In genomic region chr13:29570058-29570654, GRCh38 we compare ENCODE assay signal across 21 cellular contexts. TPM values are rescaled to one million over a fixed set of nuclear protein-coding genes. Genes with fewer than 3 reads are reported as not detected.
DNase-seq lines count a peak whose midpoint lies in the region; ATAC-seq and TF ChIP-seq lines count a peak whose summit lies in the region.
"Had no signal": no experiment of that assay in that cellular context is flagged by ENCODE, and none has a peak within 500 bp of the region (broad histone marks: within the 10 kb centered on the region; RNA-seq: fewer than 3 reads in every experiment).

No MANE protein-coding gene starts in this region.

- H3K36me3 ChIP-seq in mesenchymal stem cell (ENCODE audit: control insufficient read depth in 1 of 2, insufficient read depth in 2 of 2, low read depth in 1 of 2, low read length in 2 of 2): no peaks in the 10 kb centered on the region
- H3K36me3 ChIP-seq: HAP-1, sigmoid colon, tibial nerve had no signal

- H3K4me2 ChIP-seq in H9 (ENCODE audit: insufficient read depth, insufficient read length, low read length) (no peak overlapping the region), mesenchymal stem cell (ENCODE audit: low read length, poor library complexity, severe bottlenecking) (no peak overlapping the region)

- peaks cover 2 to 13% (median 6%) of the 10 kb centered on the region in 3 experiments; a peak in 5 of 7 replicates for H3K36me3 Mint-ChIP-seq in H9 (ENCODE audit: insufficient read depth in 1 of 3, low read depth in 3 of 3)
- H3K36me3 Mint-ChIP-seq in chondrocyte (ENCODE audit: low read depth): no peaks in the 10 kb centered on the region
- H3K36me3 Mint-ChIP-seq in activated CD8-positive, alpha-beta memory T cell treated with anti-CD3 and anti-CD28 coated beads, Interleukin-2, amount 10 ng/mL, durations not matched to agents 7 days and 5 days: peaks cover 8% of the 10 kb centered on the region
- H3K36me3 Mint-ChIP-seq: immature natural killer cell had no signal

- H2AFZ ChIP-seq in H9 (ENCODE audit: low read length): no peak overlapping the region
- no peak overlapping the region for H2AFZ ChIP-seq in mesenchymal stem cell (ENCODE audit: low read depth, low read length)

- no peak overlapping the region for H4K5ac ChIP-seq in H9 (ENCODE audit: insufficient read length, low read depth, low read length)

- H3K4me3 Mint-ChIP-seq in H9 (no peak overlapping the region), chondrocyte (ENCODE audit: unreplicated experiment) (no peak overlapping the region)
- no peak overlapping the region for H3K4me3 Mint-ChIP-seq in activated CD8-positive, alpha-beta memory T cell treated with anti-CD3 and anti-CD28 coated beads, Interleukin-2, amount 10 ng/mL, durations not matched to agents 7 days and 5 days
- H3K4me3 Mint-ChIP-seq: brain, immature natural killer cell had no signal

- H3K27me3 Mint-ChIP-seq in H9 (ENCODE audit: low read depth) (no peaks in the 10 kb centered on the region), chondrocyte (ENCODE audit: low read depth) (no peaks in the 10 kb centered on the region)
- H3K27me3 Mint-ChIP-seq in activated CD8-positive, alpha-beta memory T cell treated with anti-CD3 and anti-CD28 coated beads, Interleukin-2, amount 10 ng/mL, durations not matched to agents 7 days and 5 days: no peaks in the 10 kb centered on the region

- H3K4me1 Mint-ChIP-seq in H9 (peaks cover 65 to 70% of the 10 kb centered on the region in 2 experiments), chondrocyte (ENCODE audit: low read depth) (peaks cover 70% of the 10 kb centered on the region)
- peaks cover 28% of the 10 kb centered on the region for H3K4me1 Mint-ChIP-seq in activated CD8-positive, alpha-beta memory T cell treated with anti-CD3 and anti-CD28 coated beads, Interleukin-2, amount 10 ng/mL, durations not matched to agents 7 days and 5 days

- no CpG with 5 or more reads among the region's 15 CpGs for WGBS in H9 (ENCODE audit: extremely low coverage, insufficient read length, low lambda C conversion rate)
- 98% methylated on average over 15 of the region's 15 CpGs for WGBS in mesenchymal stem cell

- H2AK5ac ChIP-seq in H9 (ENCODE audit: insufficient read length, low read length) (no peak overlapping the region), mesenchymal stem cell (ENCODE audit: low read length, severe bottlenecking) (peak overlapping the region; percentile 6)

- CTCF ChIA-PET in activated CD8-positive, alpha-beta memory T cell treated with anti-CD3 and anti-CD28 coated beads, Interleukin-2, amount 10 ng/mL, durations not matched to agents 7 days and 5 days (lab: Charles Lee): no interaction called here

- H2BK12ac ChIP-seq in H9 (ENCODE audit: insufficient read length, low read depth, low read length) (no peak overlapping the region), mesenchymal stem cell (ENCODE audit: low read length in 2 of 2) (no peak overlapping the region)

- H4K8ac ChIP-seq in H9 (replicated peaks; ENCODE audit: insufficient read length, low read depth, low read length) (no peak overlapping the region), mesenchymal stem cell (ENCODE audit: low read length) (no peak overlapping the region)

- H3K56ac ChIP-seq in H9 (ENCODE audit: insufficient read length, low read depth, low read length): no peak overlapping the region

- no peak overlapping the region for H4K91ac ChIP-seq in H9 (ENCODE audit: insufficient read length, low read depth, low read length)
- H4K91ac ChIP-seq in mesenchymal stem cell (ENCODE audit: low read length): no peak overlapping the region

- DNase-seq in H9: no peak
- DNase-seq in chondrocyte (ENCODE audit: low spot score): no peak
- DNase-seq in mesenchymal stem cell: no peak
- no peak for DNase-seq in NCI-H524 (lab: John Stamatoyannopoulos, UW)
- DNase-seq in cortex of kidney (lab: John Stamatoyannopoulos, UW): no peak
- no peak for DNase-seq in activated CD8-positive, alpha-beta memory T cell treated with anti-CD3 and anti-CD28 coated beads, Interleukin-2, amount 10 ng/mL, durations not matched to agents 7 days and 5 days
- DNase-seq in D341Med (ENCODE audit: low spot score): no peak
- DNase-seq: activated CD4-positive, alpha-beta T cell treated with anti-CD3 and anti-CD28 coated beads for 4 hours; activated effector memory CD4-positive, alpha-beta T cell treated with anti-CD3 and anti-CD28 coated beads, Interleukin-2, amount 50 U/mL, for 16 hours; activated T-cell treated with anti-CD3 and anti-CD28 coated beads, Interleukin-2, amount 50 U/mL, for 1 hour; immature natural killer cell; IMR-90; NCI-H146; SIG-M5; sigmoid colon; stimulated activated CD4-positive, alpha-beta T cell treated with anti-CD3 and anti-CD28 coated beads, Interleukin-4, amount 100 ng/mL, for 1 hour had no signal

- no peak overlapping the region for H3K4me3 ChIP-seq in mesenchymal stem cell (ENCODE audit: insufficient read depth in 1 of 2, low read depth in 1 of 2, low read length in 2 of 2)
- H3K4me3 ChIP-seq: HAP-1, sigmoid colon, tibial nerve had no signal

- no peaks in the 10 kb centered on the region; a peak in 1 of 5 replicates for H3K9me3 Mint-ChIP-seq in H9
- no peaks in the 10 kb centered on the region for H3K9me3 Mint-ChIP-seq in chondrocyte (ENCODE audit: low read depth)
- H3K9me3 Mint-ChIP-seq in activated CD8-positive, alpha-beta memory T cell treated with anti-CD3 and anti-CD28 coated beads, Interleukin-2, amount 10 ng/mL, durations not matched to agents 7 days and 5 days (ENCODE audit: low read depth): no peaks in the 10 kb centered on the region
- H3K9me3 Mint-ChIP-seq: immature natural killer cell had no signal

- no peak overlapping the region for H3K23ac ChIP-seq in H9 (ENCODE audit: insufficient read length, low read depth, low read length)
- H3K23ac ChIP-seq in mesenchymal stem cell (ENCODE audit: low read length in 2 of 2): no peak overlapping the region

- no peak for TF ChIP-seq CTCF in C4-2B (conservative IDR thresholded peaks at IDR 0.05)
- no peak for TF ChIP-seq CTCF in H9 (conservative IDR thresholded peaks at IDR 0.05)
- no peak for TF ChIP-seq CTCF in chondrocyte (IDR thresholded peaks at IDR 0.05)

- no peaks in the 10 kb centered on the region for H3K9me3 ChIP-seq in H9 (ENCODE audit: control insufficient read depth, low read depth, low read length)
- H3K9me3 ChIP-seq in mesenchymal stem cell (ENCODE audit: control insufficient read depth, low read length): no peaks in the 10 kb centered on the region
- H3K9me3 ChIP-seq: HAP-1, sigmoid colon, tibial nerve had no signal

- H3K27ac Mint-ChIP-seq in H9 (peak overlapping the region; percentile 31 to 74 (median 55); a peak in 5 of 7 replicates), chondrocyte (ENCODE audit: unreplicated experiment) (peak overlapping the region; percentile 28)
- H3K27ac Mint-ChIP-seq in activated CD8-positive, alpha-beta memory T cell treated with anti-CD3 and anti-CD28 coated beads, Interleukin-2, amount 10 ng/mL, durations not matched to agents 7 days and 5 days: no peak overlapping the region
- H3K27ac Mint-ChIP-seq: immature natural killer cell had no signal

- H3T11ph ChIP-seq in H9 (ENCODE audit: low read length): no peak overlapping the region

- peaks cover 19% of the 10 kb centered on the region for H3K79me1 ChIP-seq in H9 (ENCODE audit: insufficient read depth, low read depth, low read length, poor library complexity, severe bottlenecking)
- peaks cover 22% of the 10 kb centered on the region for H3K79me1 ChIP-seq in mesenchymal stem cell (replicated peaks; ENCODE audit: low read length, poor library complexity, severe bottlenecking)

- H2BK5ac ChIP-seq in H9 (ENCODE audit: insufficient read length, low read length): no peak overlapping the region
- no peak overlapping the region for H2BK5ac ChIP-seq in mesenchymal stem cell (ENCODE audit: low read depth, low read length, poor library complexity, severe bottlenecking)

- H3K9ac ChIP-seq in H9 (ENCODE audit: extremely low read depth, insufficient read length, low read length) (no peak overlapping the region), mesenchymal stem cell (ENCODE audit: low read length) (no peak overlapping the region)

- H3K27me3 ChIP-seq in H9 (ENCODE audit: insufficient read depth, low read length) (no peaks in the 10 kb centered on the region), mesenchymal stem cell (ENCODE audit: control insufficient read depth in 1 of 2, insufficient read depth in 1 of 2, low read length in 2 of 2) (no peaks in the 10 kb centered on the region)
- H3K27me3 ChIP-seq: sigmoid colon, tibial nerve had no signal

- no peak for ATAC-seq in activated CD8-positive, alpha-beta memory T cell treated with anti-CD3 and anti-CD28 coated beads, Interleukin-2, amount 10 ng/mL, durations not matched to agents 7 days and 5 days
- ATAC-seq: Panc1 had no signal

- no peak overlapping the region for H3K18ac ChIP-seq in H9 (ENCODE audit: insufficient read length, low read depth, low read length)
- H3K18ac ChIP-seq in mesenchymal stem cell (ENCODE audit: low read depth in 1 of 2, low read length in 2 of 2): no peak overlapping the region

- H3K27ac ChIP-seq in C4-2B (peak overlapping the region; percentile 63), H9 (ENCODE audit: insufficient read length, low read depth, low read length) (no peak overlapping the region), mesenchymal stem cell (ENCODE audit: low read length, poor library complexity, severe bottlenecking) (no peak overlapping the region)
- H3K27ac ChIP-seq: sigmoid colon, tibial nerve had no signal

- H3K4ac ChIP-seq in H9 (ENCODE audit: low read depth, low read length) (no peak overlapping the region), mesenchymal stem cell (ENCODE audit: low read depth in 1 of 2, low read length in 2 of 2) (no peak overlapping the region)

- no peak overlapping the region for H2BK20ac ChIP-seq in H9 (ENCODE audit: low read depth, low read length, poor library complexity, severe bottlenecking)

- no peak overlapping the region for H2BK15ac ChIP-seq in H9 (ENCODE audit: low read depth, low read length)
- no peak overlapping the region for H2BK15ac ChIP-seq in mesenchymal stem cell (ENCODE audit: low read depth, poor library complexity, severe bottlenecking)

- peaks cover 82% of the 10 kb centered on the region for H3K79me2 ChIP-seq in H9 (ENCODE audit: insufficient read depth, low read length)

- no peaks in the 10 kb centered on the region for H3K23me2 ChIP-seq in H9 (ENCODE audit: insufficient read length, low read depth, low read length, poor library complexity, severe bottlenecking)

- H3K14ac ChIP-seq in H9 (ENCODE audit: insufficient read depth, low read length) (peak overlapping the region; percentile 49; the same call in 1 of the 2 replicates), mesenchymal stem cell (ENCODE audit: low read length in 2 of 2) (no peak overlapping the region)

- H3K4me1 ChIP-seq in H9 (ENCODE audit: insufficient read depth, low read length) (peaks cover 14% of the 10 kb centered on the region), mesenchymal stem cell (ENCODE audit: control insufficient read depth, insufficient read depth, low read depth, low read length) (peaks cover 20% of the 10 kb centered on the region)

- no peaks in the 10 kb centered on the region for H4K20me1 ChIP-seq in H9 (ENCODE audit: control insufficient read depth, insufficient read depth, insufficient read length)

- H2BK120ac ChIP-seq in H9 (ENCODE audit: low read depth, low read length, poor library complexity, severe bottlenecking) (no peak overlapping the region), mesenchymal stem cell (ENCODE audit: low read depth, low read length) (no peak overlapping the region)

RNA-seq across cellular contexts. Expression of gene SLC7A1, which starts 25.3 kb away (rescaled TPM):
- total RNA-seq in H9 (2021) (109 TPM in 2 replicates), chondrocyte (75.8 to 111 TPM (median 108 TPM) in 3 replicates)
- 14.6 TPM for polyA plus RNA-seq in mesenchymal stem cell (2013, experiment 1 of 2)
- 14.5 TPM for polyA plus RNA-seq in mesenchymal stem cell (2013, experiment 2 of 2)
- total RNA-seq in activated CD8-positive, alpha-beta memory T cell treated with anti-CD3 and anti-CD28 coated beads, Interleukin-2, amount 10 ng/mL, durations not matched to agents 7 days and 5 days: 100 to 1,000 TPM; 101 to 105 TPM
